Comparison of ENCODE assay signal across 23 cellular contexts in the genomic region with DNA sequence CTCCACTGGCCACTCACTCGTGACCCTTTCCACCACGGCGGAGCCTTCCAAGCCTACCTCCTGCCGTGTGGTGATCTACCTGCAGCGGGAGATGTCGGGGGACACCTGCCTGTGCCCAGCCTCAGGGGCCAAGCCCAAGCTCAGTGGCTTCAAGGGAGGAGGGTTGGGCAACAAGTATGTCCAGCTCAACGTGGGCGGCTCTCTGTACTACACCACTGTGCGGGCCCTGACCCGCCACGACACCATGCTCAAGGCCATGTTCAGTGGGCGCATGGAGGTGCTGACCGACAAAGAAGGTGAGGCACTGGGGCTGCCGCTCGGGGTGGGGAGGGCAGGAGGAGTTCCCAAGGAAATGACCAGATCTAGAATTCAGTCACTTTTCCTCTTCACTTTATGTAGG. TPM values are rescaled to one million over a fixed set of nuclear protein-coding genes. Genes with fewer than 3 reads are reported as not detected.
"Had no signal": no experiment of that assay in that cellular context is flagged by ENCODE, and none has a peak within 500 bp of the region (broad histone marks: within the 10 kb centered on the region; RNA-seq: fewer than 3 reads in every experiment).

No MANE protein-coding gene starts in this region.

- DNase-seq: activated CD4-positive, alpha-beta memory T cell treated with anti-CD3 and anti-CD28 coated beads, Interleukin-2, amount 10 ng/mL, durations not matched to agents 7 days and 5 days; activated CD4-positive, alpha-beta T cell treated with anti-CD3 and anti-CD28 coated beads for 36 hours; activated effector memory CD4-positive, alpha-beta T cell treated with anti-CD3 and anti-CD28 coated beads, Interleukin-2, amount 50 U/mL, for 16 hours; activated T-cell treated with anti-CD3 and anti-CD28 coated beads, Interleukin-2, amount 50 U/mL, for 48 hours; body of pancreas; cortex of kidney; effector CD4-positive, alpha-beta T cell; nephron progenitor cell; right cardiac atrium; stimulated activated naive CD8-positive, alpha-beta T cell treated with anti-CD3 and anti-CD28 coated beads, Interleukin-15, Interleukin-2, amounts not matched to agents 100 U/mL and 50 U/mL, for 24 hours had no signal

- H3K4me3 ChIP-seq: body of pancreas, gastroesophageal sphincter, hepatocyte, prostate gland, skin epidermis, suprapubic skin had no signal

- H3K4me2 ChIP-seq: hepatocyte had no signal

- H3K27ac ChIP-seq: hepatocyte, prostate gland, suprapubic skin had no signal

- H3K36me3 Mint-ChIP-seq: type B pancreatic cell had no signal

- H3K9me3 ChIP-seq: body of pancreas, gastroesophageal sphincter, prostate gland, suprapubic skin had no signal

- H3K9me3 Mint-ChIP-seq: activated CD4-positive, alpha-beta memory T cell treated with anti-CD3 and anti-CD28 coated beads, Interleukin-2, amount 10 ng/mL, durations not matched to agents 7 days and 5 days; activated naive CD4-positive, alpha-beta T cell treated with anti-CD3 and anti-CD28 coated beads, Interleukin-2, amount 50 U/mL, for 72 hours; central memory CD8-positive, alpha-beta T cell; nephron progenitor cell; type B pancreatic cell had no signal

- H3K27me3 Mint-ChIP-seq: activated CD4-positive, alpha-beta memory T cell treated with anti-CD3 and anti-CD28 coated beads, Interleukin-2, amount 10 ng/mL, durations not matched to agents 7 days and 5 days; activated CD4-positive, alpha-beta T cell treated with anti-CD3 and anti-CD28 coated beads for 36 hours; central memory CD8-positive, alpha-beta T cell; type B pancreatic cell had no signal

- H3K27ac Mint-ChIP-seq: activated CD4-positive, alpha-beta memory T cell treated with anti-CD3 and anti-CD28 coated beads, Interleukin-2, amount 10 ng/mL, durations not matched to agents 7 days and 5 days; activated CD4-positive, alpha-beta T cell treated with anti-CD3 and anti-CD28 coated beads for 36 hours; nephron progenitor cell had no signal

- H3K27me3 ChIP-seq: body of pancreas, gastroesophageal sphincter, hepatocyte, suprapubic skin had no signal

- H2AFZ ChIP-seq: hepatocyte had no signal

- FAIRE-seq: keratinocyte had no signal

- ATAC-seq: activated CD4-positive, alpha-beta T cell treated with anti-CD3 and anti-CD28 coated beads for 36 hours; activated naive CD4-positive, alpha-beta T cell treated with anti-CD3 and anti-CD28 coated beads, Interleukin-2, amount 50 U/mL, for 72 hours; body of pancreas; gastroesophageal sphincter; right cardiac atrium; SK-N-SH treated with all-trans-retinoic acid at 6 μM for 48 hours; stimulated activated naive CD8-positive, alpha-beta T cell treated with anti-CD3 and anti-CD28 coated beads, Interleukin-15, Interleukin-2, amounts not matched to agents 100 U/mL and 50 U/mL, for 24 hours had no signal

- H3K4me3 Mint-ChIP-seq: activated CD4-positive, alpha-beta memory T cell treated with anti-CD3 and anti-CD28 coated beads, Interleukin-2, amount 10 ng/mL, durations not matched to agents 7 days and 5 days; activated CD4-positive, alpha-beta T cell treated with anti-CD3 and anti-CD28 coated beads for 36 hours; central memory CD8-positive, alpha-beta T cell; nephron progenitor cell had no signal

RNA-seq across cellular contexts. Expression of gene SEBOX, which starts 25.6 kb away (rescaled TPM):
- total RNA-seq: activated CD4-positive, alpha-beta memory T cell treated with anti-CD3 and anti-CD28 coated beads, Interleukin-2, amount 10 ng/mL, durations not matched to agents 7 days and 5 days; activated CD4-positive, alpha-beta T cell treated with anti-CD3 and anti-CD28 coated beads for 36 hours; activated naive CD4-positive, alpha-beta T cell treated with anti-CD3 and anti-CD28 coated beads, Interleukin-2, amount 50 U/mL, for 72 hours; body of pancreas; gastroesophageal sphincter; hepatocyte; omental fat pad; prostate gland; right cardiac atrium; suprapubic skin; T-helper 1 cell treated with Interleukin-12 subunit alpha and Interleukin-12 subunit beta and Interleukin-4 antibody, amounts not matched to agents 30 ng/mL and 1 ng/mL, for 36 hours had no signal
- polyA plus RNA-seq: hepatocyte, keratinocyte, liver, right cardiac atrium had no signal
